8 cellular contexts compared by ENCODE assay signal in the genomic region with DNA sequence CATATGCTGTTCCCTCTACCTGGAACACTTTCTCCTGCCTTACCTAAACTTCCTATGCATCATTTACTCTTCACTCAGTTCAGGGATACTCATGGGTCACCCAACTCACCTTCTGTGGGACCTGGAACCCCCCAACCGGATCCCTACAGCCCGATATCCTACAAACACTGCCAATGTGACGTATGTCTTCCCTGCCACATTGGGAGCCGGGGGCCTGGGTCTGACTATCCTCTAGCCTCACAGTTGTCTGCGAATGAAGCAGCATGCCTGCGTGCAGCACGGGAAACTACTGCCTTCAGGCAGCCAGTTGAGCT. TPM values are rescaled to one million over a fixed set of nuclear protein-coding genes. Genes with fewer than 3 reads are reported as not detected.
DNase-seq lines count a peak whose midpoint lies in the region; ATAC-seq, FAIRE-seq and TF ChIP-seq lines count a peak whose summit lies in the region.

No MANE protein-coding gene starts in this region.

- H3K36me3 ChIP-seq in HAP-1 (replicated peaks) (peaks cover 39% of the 10 kb centered on the region), hepatocyte (replicated peaks; ENCODE audit: insufficient read depth, low read depth) (no peaks in the 10 kb centered on the region), small intestine (ENCODE audit: control insufficient read depth in 2 of 2, insufficient read depth in 2 of 2, low read length in 2 of 2) (peaks cover 9 to 11% of the 10 kb centered on the region in 2 donors)

- in situ Hi-C loops in HAP-1 (cut with MboI; ENCODE audit: low sequenced_read_pairs) = loop anchor here (10.0 kb wide), 1 partner anchor 1035 kb away; a partner anchor contains a TSS

- intact Hi-C loops in activated CD4-positive, alpha-beta memory T cell treated with anti-CD3 and anti-CD28 coated beads for 36 hours (cut with micrococcal nuclease) = loop anchor here (1.0 to 10.0 kb wide), 5 partner anchors 13 to 1155 kb away; a partner anchor contains a TSS

- peak overlapping the region; percentile 91 for H3K4me2 ChIP-seq in hepatocyte

- CTCF ChIA-PET in activated CD4-positive, alpha-beta memory T cell treated with anti-CD3 and anti-CD28 coated beads for 36 hours (lab: Charles Lee) = interaction anchor here (1.0 to 4.9 kb wide), 9 partner anchors 10 to 266 kb away, joined by 3 to 39 read pairs (median 5); a partner anchor contains a TSS

- peak overlapping the region; percentile 94 for H3K4me3 Mint-ChIP-seq in activated CD4-positive, alpha-beta memory T cell treated with anti-CD3 and anti-CD28 coated beads for 36 hours

- FAIRE-seq in small intestine (lab: Jason Lieb, UNC) (no peak), frontal cortex (lab: Jason Lieb, UNC) (no peak)

- no peak for ATAC-seq in GM21515 (IDR thresholded peaks at IDR 0.05; ENCODE audit: unreplicated experiment)

- H3K27ac Mint-ChIP-seq in activated CD4-positive, alpha-beta memory T cell treated with anti-CD3 and anti-CD28 coated beads for 36 hours = peak overlapping the region; percentile 97

- peak overlapping the region; percentile 33 for H2AFZ ChIP-seq in hepatocyte

- H3K9me3 ChIP-seq in HAP-1 = no peaks in the 10 kb centered on the region
- no peaks in the 10 kb centered on the region for H3K9me3 ChIP-seq in hepatocyte (ENCODE audit: low read depth)
- H3K9me3 ChIP-seq in small intestine (ENCODE audit: control insufficient read depth, low read depth) = no peaks in the 10 kb centered on the region

- 44% methylated on average over 7 of the region's 7 CpGs for WGBS in hepatocyte (ENCODE audit: low lambda C conversion rate, missing lambda C conversion rate)
- WGBS in small intestine, 3 donors = 14 to 28% (median 20%) methylated on average over 7 of the region's 7 CpGs

- H3K4me3 ChIP-seq in HAP-1 (peak overlapping the region; percentile 90), hepatocyte (peak overlapping the region; percentile 81), small intestine (ENCODE audit: low read depth in 1 of 2, low read length in 2 of 2) (peak overlapping the region in 1 of 2 donors; percentile 55)

- no peaks in the 10 kb centered on the region for H3K9me3 Mint-ChIP-seq in activated CD4-positive, alpha-beta memory T cell treated with anti-CD3 and anti-CD28 coated beads for 36 hours

- H3K4me1 ChIP-seq in HAP-1 (peaks cover 9% of the 10 kb centered on the region), hepatocyte (ENCODE audit: insufficient read depth) (peaks cover 25% of the 10 kb centered on the region), small intestine (ENCODE audit: control insufficient read depth in 2 of 2, insufficient read depth in 1 of 2, low read depth in 1 of 2, low read length in 1 of 2) (peaks cover 2 to 10% of the 10 kb centered on the region in 2 donors)

- H3K27ac ChIP-seq in hepatocyte (peak overlapping the region; percentile 92), small intestine (ENCODE audit: low read depth in 1 of 2, low read length in 1 of 2) (peak overlapping the region; percentile 79 to 97)

- TF ChIP-seq CTCF in hepatocyte (IDR thresholded peaks at IDR 0.05; ENCODE audit: poor library complexity) = no peak

- peaks cover 18% of the 10 kb centered on the region for H3K36me3 Mint-ChIP-seq in activated CD4-positive, alpha-beta memory T cell treated with anti-CD3 and anti-CD28 coated beads for 36 hours

- no peak for DNase-seq in HAP-1 (ENCODE audit: low spot score in 2 of 2)
- no peak for DNase-seq in activated CD4-positive, alpha-beta memory T cell treated with anti-CD3 and anti-CD28 coated beads for 36 hours
- DNase-seq in hepatocyte (ENCODE audit: low spot score) = no peak
- no peak for DNase-seq in small intestine
- DNase-seq in frontal cortex (ENCODE audit: low spot score in 2 of 2) = no peak
- no peak for DNase-seq in islet precursor cell
- DNase-seq in stimulated activated CD4-positive, alpha-beta T cell treated with anti-CD3 and anti-CD28 coated beads, Interleukin-4, amount 100 ng/mL, for 4 hours = no peak

- POLR2A ChIA-PET in activated CD4-positive, alpha-beta memory T cell treated with anti-CD3 and anti-CD28 coated beads for 36 hours (lab: Charles Lee) = interaction anchor here (0.9 to 5.7 kb wide), 8 partner anchors 8 to 221 kb away, joined by 3 to 93 read pairs (median 4); a partner anchor contains a TSS

- H3K9me2 ChIP-seq in hepatocyte (replicated peaks; ENCODE audit: insufficient read depth) = no peaks in the 10 kb centered on the region

- H3K27me3 ChIP-seq in HAP-1 (ENCODE audit: low read depth) (no peaks in the 10 kb centered on the region), hepatocyte (no peaks in the 10 kb centered on the region), small intestine (ENCODE audit: control insufficient read depth in 2 of 2, insufficient read depth in 2 of 2, low read length in 2 of 2) (no peaks in the 10 kb centered on the region)

- H3K27me3 Mint-ChIP-seq in activated CD4-positive, alpha-beta memory T cell treated with anti-CD3 and anti-CD28 coated beads for 36 hours = no peaks in the 10 kb centered on the region

- peaks cover 2% of the 10 kb centered on the region for H4K20me1 ChIP-seq in hepatocyte (ENCODE audit: insufficient read depth, poor library complexity, severe bottlenecking)

- peaks cover 22% of the 10 kb centered on the region for H3K79me2 ChIP-seq in hepatocyte

- peaks cover 57% of the 10 kb centered on the region for H3K4me1 Mint-ChIP-seq in activated CD4-positive, alpha-beta memory T cell treated with anti-CD3 and anti-CD28 coated beads for 36 hours (ENCODE audit: low read depth)

RNA-seq across cellular contexts. Expression of a gene that starts 0.4 kb away (rescaled TPM):
- 10 to 100 TPM; 33.2 to 35.8 TPM for total RNA-seq in activated CD4-positive, alpha-beta memory T cell treated with anti-CD3 and anti-CD28 coated beads for 36 hours
- total RNA-seq in hepatocyte (22.3 and 23.5 TPM in 2 replicates), frontal cortex (20.8 TPM)
- polyA plus RNA-seq in hepatocyte (27.0 and 34.6 TPM in 2 replicates), small intestine (10 to 100 TPM; 16.2 to 31.8 (median 21.3) TPM)

RNA-seq across cellular contexts. Expression of a gene that starts 0.5 kb away (rescaled TPM):
- total RNA-seq in activated CD4-positive, alpha-beta memory T cell treated with anti-CD3 and anti-CD28 coated beads for 36 hours = 10 to 100 TPM; 17.8 to 20.1 TPM
- total RNA-seq in hepatocyte (31.0 and 37.3 TPM in 2 replicates), frontal cortex (11.0 TPM)
- polyA plus RNA-seq in hepatocyte (40.5 and 46.9 TPM in 2 replicates), small intestine (10 to 100 TPM; 30.5 to 39.1 (median 31.3) TPM)

RNA-seq across cellular contexts. Expression of a gene that starts 4.6 kb away (rescaled TPM):
- total RNA-seq in activated CD4-positive, alpha-beta memory T cell treated with anti-CD3 and anti-CD28 coated beads for 36 hours = under 1 TPM; 0.94 to 1.00 TPM
- total RNA-seq in hepatocyte = 0.20 and 0.44 TPM in 2 replicates
- polyA plus RNA-seq in hepatocyte = 0.18 and 0.77 TPM in 2 replicates
- polyA plus RNA-seq in small intestine = 1 to 10 TPM in 2 of 3 donors, under 1 TPM in 1; 0.76 to 2.5 (median 1.6) TPM
- 3.7 TPM for total RNA-seq in frontal cortex

RNA-seq across cellular contexts. Expression of a gene that starts 9.2 kb away (rescaled TPM):
- total RNA-seq in activated CD4-positive, alpha-beta memory T cell treated with anti-CD3 and anti-CD28 coated beads for 36 hours = 10 to 100 TPM; 16.0 TPM
- total RNA-seq in hepatocyte (49.3 and 63.0 TPM in 2 replicates), frontal cortex (18.3 TPM)
- polyA plus RNA-seq in hepatocyte (64.5 and 69.9 TPM in 2 replicates), small intestine (10 to 100 TPM; 24.8 to 34.2 (median 27.8) TPM)

RNA-seq across cellular contexts. Expression of a gene that starts 9.5 kb away (rescaled TPM):
- total RNA-seq in activated CD4-positive, alpha-beta memory T cell treated with anti-CD3 and anti-CD28 coated beads for 36 hours = 10 to 100 TPM; 48.8 to 52.6 TPM
- 11.3 and 13.4 TPM in 2 replicates for total RNA-seq in hepatocyte
- 22.9 and 30.1 TPM in 2 replicates for polyA plus RNA-seq in hepatocyte
- polyA plus RNA-seq in small intestine = 10 to 100 TPM; 19.7 to 39.0 (median 32.7) TPM
- total RNA-seq in frontal cortex = 12.6 TPM
